Comparison of ENCODE assay signal across 9 cellular contexts in genomic region chr10:124259139-124259825, GRCh38.
DNase-seq lines count a peak whose midpoint lies in the region; ATAC-seq and TF ChIP-seq lines count a peak whose summit lies in the region.
"Had no signal": no experiment of that assay in that cellular context is flagged by ENCODE, and none has a peak within 500 bp of the region (broad histone marks: within the 10 kb centered on the region; RNA-seq: fewer than 3 reads in every experiment).

No MANE protein-coding gene starts in this region.

- ATAC-seq in foreskin keratinocyte, result no peak
- no peak for ATAC-seq in GM19328 (IDR thresholded peaks at IDR 0.05; ENCODE audit: unreplicated experiment)
- ATAC-seq in HG02840 (IDR thresholded peaks at IDR 0.05; ENCODE audit: low FRiP score, unreplicated experiment), result no peak

- H4K20me1 ChIP-seq in OCI-LY7 (ENCODE audit: insufficient read depth, low read length) (no peaks in the 10 kb centered on the region), smooth muscle cell (ENCODE audit: low read depth) (no peaks in the 10 kb centered on the region)

- H3F3A ChIP-seq in smooth muscle cell (ENCODE audit: low read depth), result no peaks in the 10 kb centered on the region

- H3K27me3 ChIP-seq in foreskin keratinocyte (peaks cover 8% of the 10 kb centered on the region), smooth muscle cell (ENCODE audit: low read depth) (no peaks in the 10 kb centered on the region)
- H3K27me3 ChIP-seq: Peyer's patch had no signal

- H3K9me3 ChIP-seq in OCI-LY7 (ENCODE audit: low read length) (no peaks in the 10 kb centered on the region), smooth muscle cell (replicated peaks; ENCODE audit: low read depth) (no peaks in the 10 kb centered on the region)
- H3K9me3 ChIP-seq: Peyer's patch had no signal

- TF ChIP-seq CTCF in OCI-LY7 (conservative IDR thresholded peaks at IDR 0.05; ENCODE audit: low read length) (peak; percentile 73), foreskin keratinocyte (conservative IDR thresholded peaks at IDR 0.05) (peak; percentile 52), smooth muscle cell (IDR thresholded peaks at IDR 0.05; ENCODE audit: borderline replicate concordance, insufficient read depth, poor library complexity, severe bottlenecking) (no peak)

- H3K9me2 ChIP-seq in OCI-LY7 (ENCODE audit: insufficient read depth, low read length), result no peaks in the 10 kb centered on the region

- no peak overlapping the region for H3K9ac ChIP-seq in smooth muscle cell (ENCODE audit: low read depth)

- intact Hi-C loops in OCI-LY7 (cut with micrococcal nuclease; ENCODE audit: unreplicated experiment), result loop anchor here (1.0 kb wide), 1 partner anchor 130 kb away; no protein-coding TSS in a partner anchor

- no peak overlapping the region for H3K4me2 ChIP-seq in OCI-LY7 (ENCODE audit: low read length)
- H3K4me2 ChIP-seq in smooth muscle cell, result no peak overlapping the region

- no peak overlapping the region for H3K27ac ChIP-seq in OCI-LY7 (ENCODE audit: low read depth, low read length, poor library complexity, severe bottlenecking)
- no peak overlapping the region for H3K27ac ChIP-seq in foreskin keratinocyte
- no peak overlapping the region for H3K27ac ChIP-seq in smooth muscle cell (ENCODE audit: low read depth)
- H3K27ac ChIP-seq: Peyer's patch had no signal

- CTCF ChIA-PET in OCI-LY7 (lab: Charles Lee; ENCODE audit: unreplicated experiment), result no interaction called here

- no peak overlapping the region for H2AFZ ChIP-seq in OCI-LY7 (ENCODE audit: low read length)
- H2AFZ ChIP-seq in smooth muscle cell (ENCODE audit: low read depth), result no peak overlapping the region

- H3K79me2 ChIP-seq in OCI-LY7 (ENCODE audit: insufficient read depth, low read depth, low read length) (no peaks in the 10 kb centered on the region), smooth muscle cell (ENCODE audit: low read depth) (no peaks in the 10 kb centered on the region)

- 89% methylated on average over 7 of the region's 7 CpGs for WGBS in smooth muscle cell (ENCODE audit: low lambda C conversion rate)

- BruUV-seq in OCI-LY7 (replicated peaks; lab: Mats Ljungman, UMichigan), result no TSS peak

- POLR2A ChIA-PET in OCI-LY7 (lab: Charles Lee), result no interaction called here

- no peak overlapping the region for H3K4me3 ChIP-seq in OCI-LY7 (ENCODE audit: low read depth, low read length, poor library complexity, severe bottlenecking)
- no peak overlapping the region for H3K4me3 ChIP-seq in smooth muscle cell
- H3K4me3 ChIP-seq: Peyer's patch had no signal

- no peaks in the 10 kb centered on the region for H3K36me3 ChIP-seq in OCI-LY7 (ENCODE audit: insufficient read depth, low read length)
- no peaks in the 10 kb centered on the region for H3K36me3 ChIP-seq in smooth muscle cell (ENCODE audit: low read depth)
- H3K36me3 ChIP-seq: Peyer's patch had no signal

- in situ Hi-C loops in ACHN (cut with HindIII; ENCODE audit: low pct_ligation_motif_present, low pct_unique_long_range_greater_than_20kb, low sequenced_read_pairs), result no loop called here

- peak; percentile 16 for DNase-seq in ACHN
- DNase-seq in EH (ENCODE audit: low read depth), result peak; percentile 42
- peak; percentile 49 for DNase-seq in OCI-LY7 (ENCODE audit: low spot score)
- DNase-seq in foreskin keratinocyte, result no peak
- no peak for DNase-seq in smooth muscle cell (lab: John Stamatoyannopoulos, UW; ENCODE audit: unreplicated experiment)
- DNase-seq in NCI-H1694 treated with DMSO at 0.1 percent for 48 hours (lab: John Stamatoyannopoulos, UW), result no peak
- DNase-seq: Peyer's patch had no signal

- H3K4me1 ChIP-seq in OCI-LY7 (ENCODE audit: insufficient read depth, low read length, poor library complexity, severe bottlenecking), result no peaks in the 10 kb centered on the region
- H3K4me1 ChIP-seq in foreskin keratinocyte, result no peaks in the 10 kb centered on the region
- H3K4me1 ChIP-seq in smooth muscle cell (ENCODE audit: low read depth), result no peaks in the 10 kb centered on the region
- H3K4me1 ChIP-seq: Peyer's patch had no signal

Comparison
In these comparisons a context has a peak if more than half of its experiments do, and no peak if none do; other contexts are left out.
1. DNase-seq: peak in ACHN (single experiment), EH (single experiment) and OCI-LY7 (single experiment); none in foreskin keratinocyte (0 of 2), smooth muscle cell (single experiment) and NCI-H1694 treated with DMSO at 0.1 percent for 48 hours (single experiment).